21 cellular contexts compared by ENCODE assay signal in genomic region chr10:70950062-70950461, GRCh38.
DNase-seq lines count a peak whose midpoint lies in the region; ATAC-seq, FAIRE-seq and TF ChIP-seq lines count a peak whose summit lies in the region.
"Had no signal": no experiment of that assay in that cellular context is flagged by ENCODE, and none has a peak within 500 bp of the region (broad histone marks: within the 10 kb centered on the region; RNA-seq: fewer than 3 reads in every experiment).

No MANE protein-coding gene starts in this region.

- no peak overlapping the region for H3K27ac ChIP-seq in HEK293 (ENCODE audit: extremely low read depth, low read depth, low read length)
- H3K27ac ChIP-seq in K562 (ENCODE audit: extremely low read depth, low read depth, low read length): no peak overlapping the region
- H3K27ac ChIP-seq in kidney (ENCODE audit: low read depth in 2 of 2, low read length in 2 of 2): no peak overlapping the region
- no peak overlapping the region for H3K27ac ChIP-seq in spleen

- H3K4me3 ChIP-seq in HEK293 (ENCODE audit: low read depth, low read length) (no peak overlapping the region), K562 (no peak overlapping the region), kidney (ENCODE audit: low read length in 2 of 2) (no peak overlapping the region), spleen (no peak overlapping the region)

- H3K9me1 ChIP-seq in K562 (ENCODE audit: control insufficient read depth, insufficient read depth, low read length): no peaks in the 10 kb centered on the region

- no TSS peak for BruUV-seq in K562 (replicated peaks; lab: Mats Ljungman, UMichigan)

- CTCF ChIA-PET in HEK293 (lab: Yijun Ruan, JAX) (no interaction called here), K562 (lab: Yijun Ruan, JAX; ENCODE audit: low intra/inter-chr PET ratio) (no interaction called here), T-cell (lab: Charles Lee) (no interaction called here)

- H3K36me3 Mint-ChIP-seq in T-cell: no peaks in the 10 kb centered on the region
- H3K36me3 Mint-ChIP-seq: CD4-positive, CD25-positive, alpha-beta regulatory T cell; CD8-positive, alpha-beta memory T cell had no signal

- H3K27me3 ChIP-seq in K562 (ENCODE audit: control insufficient read depth in 2 of 2, insufficient read depth in 2 of 2, low read length in 2 of 2) (peaks cover 8 to 24% of the 10 kb centered on the region in 2 experiments; a peak in 2 of 5 replicates), spleen (replicated peaks in 1 of 7) (peaks cover 0 to 6% (median 0%) of the 10 kb centered on the region in 7 donors)
- H3K27me3 ChIP-seq: BE2C had no signal

- no peak overlapping the region for H3K4me2 ChIP-seq in K562 (ENCODE audit: insufficient read depth, low read length)

- H3K4me3 Mint-ChIP-seq in T-cell: no peak overlapping the region
- H3K4me3 Mint-ChIP-seq: CD4-positive, CD25-positive, alpha-beta regulatory T cell; CD8-positive, alpha-beta memory T cell; H9 had no signal

- POLR2A ChIA-PET in HEK293 (lab: Yijun Ruan, JAX): no interaction called here
- POLR2A ChIA-PET in K562 (lab: Yijun Ruan, JAX): interaction anchor here (0.8 to 0.9 kb wide), 3 partner anchors 8 to 318 kb away, joined by 3 to 4 read pairs (median 4); no protein-coding TSS in a partner anchor
- POLR2A ChIA-PET in T-cell (lab: Charles Lee): no interaction called here

- H3K9me3 Mint-ChIP-seq in T-cell: no peaks in the 10 kb centered on the region
- H3K9me3 Mint-ChIP-seq: CD8-positive, alpha-beta memory T cell; H9 had no signal

- TF ChIP-seq RAD21 in K562 (CRISPR knock-in tag; conservative IDR thresholded peaks at IDR 0.05 in 1 of 2, IDR thresholded peaks at IDR 0.05 in 1 of 2): no peak

- TF ChIP-seq EP300 in K562 (IDR thresholded peaks at IDR 0.05; ENCODE audit: low read length): no peak

- H3K9ac ChIP-seq in K562 (ENCODE audit: insufficient read depth in 1 of 2, low read depth in 2 of 2, low read length in 2 of 2): no peak overlapping the region
- no peak overlapping the region for H3K9ac ChIP-seq in kidney (ENCODE audit: low read length in 2 of 2)

- TF ChIP-seq CTCF in HEK293 (tag by site-specific recombination; IDR thresholded peaks at IDR 0.05): no peak
- TF ChIP-seq CTCF in K562 (IDR thresholded peaks at IDR 0.05 in 2 of 3, conservative IDR thresholded peaks at IDR 0.05 in 1 of 3; ENCODE audit: insufficient read depth in 2 of 3, low read depth in 1 of 3, low read length in 3 of 3): no peak
- no peak for TF ChIP-seq CTCF in kidney (IDR thresholded peaks at IDR 0.05; ENCODE audit: borderline replicate concordance, extremely low read depth, insufficient read depth)
- no peak for TF ChIP-seq CTCF in spleen (IDR thresholded peaks at IDR 0.05 in 8 of 11, conservative IDR thresholded peaks at IDR 0.05 in 3 of 11)

- no peaks in the 10 kb centered on the region for H3K4me1 Mint-ChIP-seq in T-cell
- H3K4me1 Mint-ChIP-seq: CD8-positive, alpha-beta memory T cell had no signal

- H3K27ac Mint-ChIP-seq in T-cell: no peak overlapping the region
- H3K27ac Mint-ChIP-seq: CD4-positive, CD25-positive, alpha-beta regulatory T cell; CD8-positive, alpha-beta memory T cell had no signal

- TF ChIP-seq POLR2A in K562 (conservative IDR thresholded peaks at IDR 0.05) (no peak), spleen (IDR thresholded peaks at IDR 0.05) (no peak)

- peaks cover 0 to under 1% of the 10 kb centered on the region in 2 donors for H3K27me3 Mint-ChIP-seq in T-cell
- H3K27me3 Mint-ChIP-seq: CD4-positive, CD25-positive, alpha-beta regulatory T cell had no signal

- H3K9me3 ChIP-seq in HEK293 (ENCODE audit: control insufficient read depth, insufficient read depth, low read depth, low read length) (no peaks in the 10 kb centered on the region), K562 (replicated peaks; ENCODE audit: control insufficient read depth, insufficient read depth, low read depth, low read length) (no peaks in the 10 kb centered on the region), kidney (ENCODE audit: control insufficient read depth in 1 of 2, low read length in 2 of 2) (no peaks in the 10 kb centered on the region), spleen (no peaks in the 10 kb centered on the region)
- H3K9me3 ChIP-seq: BE2C, Caco-2 had no signal

- 0 out of 2 replicates have a peak, but pooled peaks cover 5% of the 10 kb centered on the region for H4K20me1 ChIP-seq in K562 (replicated peaks; ENCODE audit: control insufficient read depth, insufficient read depth, low read length)

- H3K79me2 ChIP-seq in K562 (ENCODE audit: control insufficient read depth, insufficient read depth, low read length): no peaks in the 10 kb centered on the region

- H3K36me3 ChIP-seq in HEK293 (ENCODE audit: control insufficient read depth in 2 of 2, insufficient read depth in 1 of 2, low read length in 2 of 2) (no peaks in the 10 kb centered on the region), K562 (ENCODE audit: control insufficient read depth, insufficient read depth, low read length) (no peaks in the 10 kb centered on the region), kidney (ENCODE audit: control insufficient read depth in 1 of 2, insufficient read depth in 2 of 2, low read length in 2 of 2) (no peaks in the 10 kb centered on the region), spleen (no peaks in the 10 kb centered on the region)
- H3K36me3 ChIP-seq: BE2C had no signal

- in situ Hi-C loops in K562 (cut with MboI): no loop called here

- 0% methylated on average over 4 of the region's 4 CpGs for WGBS in K562 (ENCODE audit: insufficient coverage, low coverage, missing lambda C conversion rate)
- WGBS in spleen, 5 donors: 82 to 92% (median 91%) methylated on average over 4 of the region's 4 CpGs

- H3K4me1 ChIP-seq in HEK293 (ENCODE audit: control insufficient read depth, insufficient read depth, low read length) (no peaks in the 10 kb centered on the region), K562 (replicated peaks in 1 of 2; ENCODE audit: control insufficient read depth in 2 of 2, insufficient read depth in 2 of 2, low read length in 2 of 2) (no peaks in the 10 kb centered on the region), kidney (ENCODE audit: control insufficient read depth in 1 of 2, insufficient read depth in 1 of 2, low read depth in 1 of 2, low read length in 2 of 2) (no peaks in the 10 kb centered on the region), spleen (no peaks in the 10 kb centered on the region)

- ATAC-seq in K562 (no peak), T-cell (replicated peaks in 1 of 4) (no peak), HG02642 (IDR thresholded peaks at IDR 0.05; ENCODE audit: poor library complexity, unreplicated experiment) (no peak)

- H2AFZ ChIP-seq in K562 (ENCODE audit: low read depth, low read length): no peak overlapping the region

- DNase-seq in K562 (ENCODE audit: extremely low read depth in 1 of 4, low spot score in 3 of 4): no peak
- DNase-seq in kidney: peak; percentile 43
- peak; percentile 23 for DNase-seq in spleen
- no peak for DNase-seq in COR-L47 (lab: John Stamatoyannopoulos, UW)
- no peak for DNase-seq in T-cell
- DNase-seq: ACHN; BE2C; C1 segment of cervical spinal cord; Caco-2; CD4-positive, CD25-positive, alpha-beta regulatory T cell; GDM1; H9; IMR-90; KG1 had no signal

- no peak for FAIRE-seq in K562 (lab: Jason Lieb, UNC)
- FAIRE-seq in kidney (lab: Jason Lieb, UNC): no peak
- FAIRE-seq: A204.1, D721Med, H1, HTR-8/SVneo had no signal

- intact Hi-C loops in K562 (cut with micrococcal nuclease) (no loop called here), kidney (cut with DNase I) (no loop called here), spleen (cut with DNase I; ENCODE audit: low total_unique reads) (no loop called here)

TF ChIP-seq in HEK293, 187 proteins besides CTCF, POLR2A, EP300 and RAD21 (continues in another document):
- TF ChIP-seq ZFP41 (tag by site-specific recombination; IDR thresholded peaks at IDR 0.05; ENCODE audit: borderline replicate concordance): no peak

TF ChIP-seq in K562, 482 proteins besides CTCF, POLR2A, EP300 and RAD21:
- no peak for TF ChIP-seq SRSF3 (IDR thresholded peaks at IDR 0.05; ENCODE audit: insufficient read depth, low read length)
- no peak for TF ChIP-seq LEF1 (IDR thresholded peaks at IDR 0.05)
- 0 out of 2 replicates have a peak, but pooled peaks have one; percentile 31 for TF ChIP-seq MIER1 (IDR thresholded peaks at IDR 0.05; ENCODE audit: low read depth)
- TF ChIP-seq EHMT2 (IDR thresholded peaks at IDR 0.05): peak; percentile 67
- no peak for TF ChIP-seq ZNF311 (CRISPR knock-in tag; IDR thresholded peaks at IDR 0.05)
- TF ChIP-seq, protein P1, sequence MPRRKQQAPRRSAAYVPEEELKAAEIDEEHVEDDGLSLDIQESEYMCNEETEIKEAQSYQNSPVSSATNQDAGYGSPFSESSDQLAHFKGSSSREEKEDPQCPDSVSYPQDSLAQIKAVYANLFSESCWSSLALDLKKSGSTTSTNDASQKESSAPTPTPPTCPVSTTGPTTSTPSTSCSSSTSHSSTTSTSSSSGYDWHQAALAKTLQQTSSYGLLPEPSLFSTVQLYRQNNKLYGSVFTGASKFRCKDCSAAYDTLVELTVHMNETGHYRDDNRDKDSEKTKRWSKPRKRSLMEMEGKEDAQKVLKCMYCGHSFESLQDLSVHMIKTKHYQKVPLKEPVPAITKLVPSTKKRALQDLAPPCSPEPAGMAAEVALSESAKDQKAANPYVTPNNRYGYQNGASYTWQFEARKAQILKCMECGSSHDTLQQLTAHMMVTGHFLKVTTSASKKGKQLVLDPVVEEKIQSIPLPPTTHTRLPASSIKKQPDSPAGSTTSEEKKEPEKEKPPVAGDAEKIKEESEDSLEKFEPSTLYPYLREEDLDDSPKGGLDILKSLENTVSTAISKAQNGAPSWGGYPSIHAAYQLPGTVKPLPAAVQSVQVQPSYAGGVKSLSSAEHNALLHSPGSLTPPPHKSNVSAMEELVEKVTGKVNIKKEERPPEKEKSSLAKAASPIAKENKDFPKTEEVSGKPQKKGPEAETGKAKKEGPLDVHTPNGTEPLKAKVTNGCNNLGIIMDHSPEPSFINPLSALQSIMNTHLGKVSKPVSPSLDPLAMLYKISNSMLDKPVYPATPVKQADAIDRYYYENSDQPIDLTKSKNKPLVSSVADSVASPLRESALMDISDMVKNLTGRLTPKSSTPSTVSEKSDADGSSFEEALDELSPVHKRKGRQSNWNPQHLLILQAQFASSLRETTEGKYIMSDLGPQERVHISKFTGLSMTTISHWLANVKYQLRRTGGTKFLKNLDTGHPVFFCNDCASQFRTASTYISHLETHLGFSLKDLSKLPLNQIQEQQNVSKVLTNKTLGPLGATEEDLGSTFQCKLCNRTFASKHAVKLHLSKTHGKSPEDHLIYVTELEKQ (CRISPR knock-in tag; IDR thresholded peaks at IDR 0.05): no peak

Comparison
In these comparisons a context has a peak if more than half of its experiments do, and no peak if none do; other contexts are left out.
1. DNase-seq: peak in kidney (single experiment) and spleen (single experiment); none in K562 (0 of 4), COR-L47 (single experiment) and T-cell (0 of 34).
2. Of the 44 proteins assayed by ChIP-seq in both K562 and HEK293: peak only in K562: none; only in HEK293: REST; in both: none; in neither: 43.